Comparison of ENCODE assay signal across 20 cellular contexts in the genomic region with DNA sequence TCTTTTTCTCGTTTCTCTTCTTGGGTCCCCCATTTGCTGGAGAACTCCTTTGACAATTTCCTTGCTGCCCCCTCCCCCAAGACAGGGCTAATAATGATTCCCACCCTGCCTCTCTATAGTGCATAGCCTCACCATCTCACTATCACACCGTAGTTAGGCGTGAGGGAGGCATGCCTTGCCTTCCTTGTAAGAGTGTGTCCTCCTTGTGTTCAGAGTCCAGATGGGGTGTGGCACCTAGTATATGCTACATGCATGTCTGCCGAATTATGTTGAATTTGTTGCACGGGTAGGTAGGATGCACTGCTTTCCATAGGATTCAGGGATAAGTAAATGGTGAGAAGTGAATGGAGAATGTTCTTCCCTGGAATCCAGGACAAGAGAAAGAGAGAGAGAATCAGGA.
"Had no signal": no experiment of that assay in that cellular context is flagged by ENCODE, and none has a peak within 500 bp of the region (broad histone marks: within the 10 kb centered on the region; RNA-seq: fewer than 3 reads in every experiment).

No MANE protein-coding gene starts in this region.

- ATAC-seq: foreskin keratinocyte; gastroesophageal sphincter; heart left ventricle; left lung; lower lobe of right lung; naive thymus-derived CD4-positive, alpha-beta T cell had no signal

- H3K4me1 ChIP-seq: colonic mucosa, gastroesophageal sphincter had no signal

- H2AFZ ChIP-seq: hepatocyte had no signal

- H3K27ac ChIP-seq: colonic mucosa, dorsolateral prefrontal cortex, esophagus muscularis mucosa, foreskin keratinocyte, gastroesophageal sphincter, heart left ventricle, hepatocyte, left lung, lower lobe of right lung had no signal

- H3K4me3 ChIP-seq: colonic mucosa, dorsolateral prefrontal cortex, esophagus muscularis mucosa, gastroesophageal sphincter, heart left ventricle, hepatocyte, left lung, lower lobe of right lung had no signal

- H3K27me3 ChIP-seq: colonic mucosa, dorsolateral prefrontal cortex, esophagus muscularis mucosa, foreskin keratinocyte, hepatocyte, left lung had no signal

- H3K36me3 ChIP-seq: colonic mucosa, esophagus muscularis mucosa, gastroesophageal sphincter, heart left ventricle, left lung, lower lobe of right lung had no signal

- DNase-seq: colonic mucosa; cortex of kidney; dermis blood vessel endothelial cell; dorsolateral prefrontal cortex; effector CD4-positive, alpha-beta T cell; effector memory CD4-positive, alpha-beta T cell; foreskin keratinocyte; heart left ventricle; hypothalamus; immature natural killer cell; islet precursor cell; kidney; kidney glomerular epithelial cell; left lung; lower lobe of right lung; mesenchymal stem cell; naive thymus-derived CD4-positive, alpha-beta T cell had no signal

- H3K9me3 ChIP-seq: colonic mucosa, esophagus muscularis mucosa, gastroesophageal sphincter, lower lobe of right lung had no signal

- H3K4me2 ChIP-seq: hepatocyte had no signal
